In genomic region chr1:175023922-175024242, GRCh38 we compare ENCODE assay signal across 9 cellular contexts. TPM values are rescaled to one million over a fixed set of nuclear protein-coding genes. Genes with fewer than 3 reads are reported as not detected.
A peak's percentile ranks its signal among the peaks of the same experiment; 100 is the strongest.
DNase-seq lines count a peak whose midpoint lies in the region; TF ChIP-seq lines count a peak whose summit lies in the region.
"Not testable (repeated sequence)": the region's sequence is repeated elsewhere in the genome, so short reads cannot be mapped to it uniquely, and the experiment has no call there.
"Had no signal": no experiment of that assay in that cellular context is flagged by ENCODE, and none has a peak within 500 bp of the region (broad histone marks: within the 10 kb centered on the region; RNA-seq: fewer than 3 reads in every experiment).

No MANE protein-coding gene starts in this region.

- not testable (repeated sequence) for TF ChIP-seq POLR2A in tibial nerve (IDR thresholded peaks at IDR 0.05)

- not testable (repeated sequence) for TF ChIP-seq EP300 in tibial nerve (IDR thresholded peaks at IDR 0.05)

- peak overlapping the region; percentile 40 to 99 for H3K9ac ChIP-seq in liver (ENCODE audit: low read depth in 1 of 2, low read length in 2 of 2)
- H3K9ac ChIP-seq in parathyroid adenoma, result not testable (repeated sequence)

- H3K4me1 ChIP-seq in DOHH2 (ENCODE audit: control insufficient read depth, low read length), result peaks cover 22% of the 10 kb centered on the region
- not testable (repeated sequence) for H3K4me1 ChIP-seq in esophagus (ENCODE audit: control insufficient read depth in 2 of 2, insufficient read depth in 2 of 2, low read length in 1 of 2); parathyroid adenoma
- peaks cover 0 to 20% (median 6%) of the 10 kb centered on the region in 4 donors for H3K4me1 ChIP-seq in liver (ENCODE audit: control insufficient read depth in 4 of 4, insufficient read depth in 4 of 4, low read length in 3 of 4)
- H3K4me1 ChIP-seq in tibial nerve, result peaks cover 0 to 26% (median 8%) of the 10 kb centered on the region in 4 donors

- not testable (repeated sequence) for DNase-seq in Jurkat, Clone E6-1 (ENCODE audit: low read depth, low spot score); astrocyte of the cerebellum (ENCODE audit: low read depth); tibial nerve (ENCODE audit: low spot score in 2 of 2)

- 91% methylated on average over 2 of the region's 2 CpGs for WGBS in esophagus, 2 donors
- WGBS in liver, result 88% methylated on average over 2 of the region's 2 CpGs
- 95 to 97% methylated on average over 2 of the region's 2 CpGs for WGBS in tibial nerve, 2 donors

- in situ Hi-C loops in astrocyte of the cerebellum (cut with HindIII; ENCODE audit: low sequenced_read_pairs), result not testable (repeated sequence)

- peaks cover 16% of the 10 kb centered on the region for H3K36me3 ChIP-seq in DOHH2 (ENCODE audit: control insufficient read depth, low read length)
- H3K36me3 ChIP-seq in esophagus (ENCODE audit: control insufficient read depth in 2 of 2, insufficient read depth in 2 of 2, low read length in 1 of 2); liver (ENCODE audit: control insufficient read depth in 4 of 4, insufficient read depth in 3 of 4, low read depth in 1 of 4, low read length in 3 of 4); parathyroid adenoma (ENCODE audit: control insufficient read depth, insufficient read depth, low read length); tibial nerve: not testable (repeated sequence)

- not testable (repeated sequence) for H3K9me3 ChIP-seq in DOHH2 (ENCODE audit: control insufficient read depth, insufficient read depth, low read length); esophagus (ENCODE audit: control insufficient read depth in 2 of 2, insufficient read depth in 1 of 2, low read depth in 1 of 2, low read length in 1 of 2); liver (ENCODE audit: control insufficient read depth in 4 of 4, low read length in 3 of 4); parathyroid adenoma (ENCODE audit: control insufficient read depth, low read length); tibial nerve

- H4K20me1 ChIP-seq in DOHH2 (ENCODE audit: control insufficient read depth, insufficient read depth, low read depth, low read length), result not testable (repeated sequence)

- not testable (repeated sequence) for TF ChIP-seq RAD21 in liver (IDR thresholded peaks at IDR 0.05)

- H3K79me2 ChIP-seq in DOHH2 (ENCODE audit: control insufficient read depth, low read length), result peaks cover 42% of the 10 kb centered on the region
- H3K79me2 ChIP-seq in parathyroid adenoma, result not testable (repeated sequence)

- H2AFZ ChIP-seq in parathyroid adenoma, result peak overlapping the region; percentile 90

- H3K4me3 ChIP-seq in DOHH2 (ENCODE audit: low read length), result peak overlapping the region; percentile 99
- H3K4me3 ChIP-seq in Jurkat, Clone E6-1 (ENCODE audit: low read length), result peak overlapping the region; percentile 83
- H3K4me3 ChIP-seq in astrocyte of the cerebellum (ENCODE audit: low read depth, low read length), result peak overlapping the region; percentile 100
- peak overlapping the region in 1 of 2 donors; percentile 92 for H3K4me3 ChIP-seq in esophagus (ENCODE audit: low read depth in 1 of 2, low read length in 2 of 2)
- peak overlapping the region; percentile 63 to 98 (median 88) for H3K4me3 ChIP-seq in liver (ENCODE audit: low read depth in 1 of 3, low read length in 3 of 3)
- peak overlapping the region; percentile 94 for H3K4me3 ChIP-seq in parathyroid adenoma (ENCODE audit: low read depth, low read length)
- peak overlapping the region; percentile 62 to 82 (median 80) for H3K4me3 ChIP-seq in tibial nerve

- H3K27ac ChIP-seq in DOHH2 (ENCODE audit: low read depth, low read length), result peak overlapping the region; percentile 45
- H3K27ac ChIP-seq in VCaP, result peak overlapping the region; percentile 81
- peak overlapping the region; percentile 50 to 85 for H3K27ac ChIP-seq in esophagus (ENCODE audit: low read depth in 2 of 2, low read length in 1 of 2)
- H3K27ac ChIP-seq in liver (ENCODE audit: low read depth in 1 of 2, low read length in 2 of 2), result peak overlapping the region; percentile 48 to 94
- peak overlapping the region; percentile 75 for H3K27ac ChIP-seq in parathyroid adenoma
- peak overlapping the region; percentile 33 to 90 (median 85) for H3K27ac ChIP-seq in tibial nerve

- peaks cover 28% of the 10 kb centered on the region for H3F3A ChIP-seq in DOHH2 (ENCODE audit: control insufficient read depth, insufficient read depth)

- not testable (repeated sequence) for H3K9me2 ChIP-seq in DOHH2 (replicated peaks; ENCODE audit: control insufficient read depth, low read length)

- TF ChIP-seq CTCF in DOHH2 (IDR thresholded peaks at IDR 0.05; ENCODE audit: low read depth, low read length, poor library complexity, severe bottlenecking); VCaP (conservative IDR thresholded peaks at IDR 0.05); astrocyte of the cerebellum (IDR thresholded peaks at IDR 0.05; ENCODE audit: low read depth, low read length, missing control alignments); liver (IDR thresholded peaks at IDR 0.05; ENCODE audit: low read depth, low read length, missing input control); parathyroid adenoma (IDR thresholded peaks at IDR 0.05); tibial nerve (IDR thresholded peaks at IDR 0.05): not testable (repeated sequence)

- H3K4me2 ChIP-seq in DOHH2 (ENCODE audit: low read length) (peak overlapping the region; percentile 89), parathyroid adenoma (ENCODE audit: low read length) (peak overlapping the region; percentile 66)

- H3K27me3 ChIP-seq in DOHH2 (ENCODE audit: control insufficient read depth, low read length); esophagus (ENCODE audit: control insufficient read depth in 1 of 2, insufficient read depth in 2 of 2, low read length in 2 of 2); liver (ENCODE audit: control insufficient read depth in 4 of 4, insufficient read depth in 4 of 4, low read length in 3 of 4); parathyroid adenoma (ENCODE audit: control insufficient read depth, insufficient read depth, low read length); tibial nerve: not testable (repeated sequence)

RNA-seq across cellular contexts. Expression of gene MRPS14, which starts 0.7 kb away (rescaled TPM):
- polyA plus RNA-seq in Jurkat, Clone E6-1 (2012; ENCODE audit: insufficient read depth, insufficient read length), result 45.8 TPM
- 10 to 100 TPM in 1 of 2 donors, 1 to 10 TPM in 1; 6.7 to 21.2 TPM for polyA plus RNA-seq in esophagus
- 10 to 100 TPM; 14.9 to 23.0 TPM for total RNA-seq in liver
- polyA plus RNA-seq in liver, result 10 to 100 TPM; 21.8 to 41.4 TPM
- total RNA-seq in tibial nerve, result 10 to 100 TPM; 18.8 to 33.4 (median 26.2) TPM

RNA-seq across cellular contexts. Expression of gene CACYBP, which starts 24.1 kb away (rescaled TPM):
- 375 TPM for polyA plus RNA-seq in Jurkat, Clone E6-1 (2012; ENCODE audit: insufficient read depth, insufficient read length)
- polyA plus RNA-seq in esophagus (10 to 100 TPM; 24.2 to 66.8 TPM), liver (10 to 100 TPM; 26.4 to 34.0 TPM)
- total RNA-seq in liver (10 to 100 TPM; 39.2 to 81.2 TPM), tibial nerve (100 to 1,000 TPM in 1 of 4 donors, 10 to 100 TPM in 3; 60.8 to 165 (median 78.2) TPM)

RNA-seq across cellular contexts. Expression of gene TNN, which starts 43.8 kb away (rescaled TPM):
- not detected for polyA plus RNA-seq in Jurkat, Clone E6-1 (2012; ENCODE audit: insufficient read depth, insufficient read length)
- polyA plus RNA-seq in esophagus, result under 1 TPM; 0.07 to 0.08 TPM
- 1 to 10 TPM; 1.3 to 1.8 TPM for total RNA-seq in liver
- under 1 TPM; 0.11 to 0.27 TPM for polyA plus RNA-seq in liver
- total RNA-seq in tibial nerve, result under 1 TPM in 1 of 4 donors, not detected in 3; 0.39 TPM
- total RNA-seq: SK-MEL-5 had no signal
